8 cellular contexts compared by ENCODE assay signal in genomic region chr11:65290448-65291165, GRCh38. TPM values are rescaled to one million over a fixed set of nuclear protein-coding genes. Genes with fewer than 3 reads are reported as not detected.
DNase-seq lines count a peak whose midpoint lies in the region; TF ChIP-seq lines count a peak whose summit lies in the region.

No MANE protein-coding gene starts in this region.

- H3F3A ChIP-seq in PC-9 (ENCODE audit: insufficient read depth, low read depth), result peaks cover 31% of the 10 kb centered on the region

- peaks cover 34% of the 10 kb centered on the region for H3K4me1 ChIP-seq in PC-9 (replicated peaks; ENCODE audit: insufficient read depth)

- H3K27me3 Mint-ChIP-seq in nephron (ENCODE audit: low read depth), result no peaks in the 10 kb centered on the region
- H3K27me3 Mint-ChIP-seq in activated naive CD4-positive, alpha-beta T cell treated with anti-CD3 and anti-CD28 coated beads for 36 hours (ENCODE audit: low read depth), result no peaks in the 10 kb centered on the region

- 0 out of 2 replicates have a peak, but pooled peaks cover 4% of the 10 kb centered on the region for H3K79me2 ChIP-seq in PC-9 (ENCODE audit: low read depth)

- peak overlapping the region; percentile 82 for H3K4me2 ChIP-seq in PC-9

- peak overlapping the region in 2 of 3 experiments; percentile 56 to 72 for H3K4me3 Mint-ChIP-seq in nephron
- no peak overlapping the region for H3K4me3 Mint-ChIP-seq in activated naive CD4-positive, alpha-beta T cell treated with anti-CD3 and anti-CD28 coated beads for 36 hours

- H3K27ac ChIP-seq in PC-9, result peak overlapping the region; percentile 92

- no peak overlapping the region for H2AFZ ChIP-seq in PC-9

- no peaks in the 10 kb centered on the region for H4K20me1 ChIP-seq in PC-9 (ENCODE audit: insufficient read depth)

- no peak overlapping the region for H3K4me3 ChIP-seq in PC-9

- no TSS peak for BruUV-seq in PC-9 (replicated peaks; lab: Mats Ljungman, UMichigan)

- TF ChIP-seq CTCF in GM20000 (IDR thresholded peaks at IDR 0.05; ENCODE audit: extremely low read depth, missing control alignments) (no peak), PC-9 (conservative IDR thresholded peaks at IDR 0.05) (no peak), nephron (IDR thresholded peaks at IDR 0.05; ENCODE audit: unreplicated experiment in 3 of 3) (no peak)

- H3K9me3 ChIP-seq in PC-9 (ENCODE audit: insufficient read depth, low read depth), result no peaks in the 10 kb centered on the region

- H3K36me3 Mint-ChIP-seq in nephron (ENCODE audit: low read depth), result peaks cover 65% of the 10 kb centered on the region
- peaks cover 66% of the 10 kb centered on the region for H3K36me3 Mint-ChIP-seq in activated naive CD4-positive, alpha-beta T cell treated with anti-CD3 and anti-CD28 coated beads for 36 hours (ENCODE audit: low read depth)

- POLR2A ChIA-PET in PC-9 (lab: Charles Lee; ENCODE audit: unreplicated experiment), result interaction anchor here (0.7 to 1.1 kb wide), 2 partner anchors 27 to 43 kb away, joined by 6 to 10 read pairs; partner anchors contain the start of gene DPF2

- CTCF ChIA-PET in PC-9 (lab: Charles Lee), result interaction anchor here (0.7 to 0.9 kb wide), 2 partner anchors 15 to 39 kb away, joined by 3 to 9 read pairs; no protein-coding TSS in a partner anchor
- CTCF ChIA-PET in activated naive CD4-positive, alpha-beta T cell treated with anti-CD3 and anti-CD28 coated beads for 36 hours (lab: Charles Lee), result interaction anchor here (0.6 to 1.4 kb wide), 4 partner anchors 12 to 40 kb away, joined by 3 to 4 read pairs (median 3); no protein-coding TSS in a partner anchor

- peak overlapping the region; percentile 97 to 99 (median 98) for H3K27ac Mint-ChIP-seq in nephron
- no peak overlapping the region for H3K27ac Mint-ChIP-seq in activated naive CD4-positive, alpha-beta T cell treated with anti-CD3 and anti-CD28 coated beads for 36 hours

- H3K36me3 ChIP-seq in PC-9 (ENCODE audit: low read depth), result peaks cover 26% of the 10 kb centered on the region; the same call in 1 of the 2 replicates

- no peaks in the 10 kb centered on the region for H3K27me3 ChIP-seq in PC-9 (ENCODE audit: insufficient read depth, low read depth)

- H3K9me2 ChIP-seq in PC-9 (ENCODE audit: insufficient read depth), result no peaks in the 10 kb centered on the region

- peaks cover 58% of the 10 kb centered on the region for H3K4me1 Mint-ChIP-seq in nephron
- no peaks in the 10 kb centered on the region for H3K4me1 Mint-ChIP-seq in activated naive CD4-positive, alpha-beta T cell treated with anti-CD3 and anti-CD28 coated beads for 36 hours (ENCODE audit: low read depth)

- intact Hi-C loops in PC-9 (cut with micrococcal nuclease; ENCODE audit: unreplicated experiment), result loop anchor here (1.0 to 2.0 kb wide), 2 partner anchors 10 to 14 kb away; no protein-coding TSS in a partner anchor
- intact Hi-C loops in activated naive CD4-positive, alpha-beta T cell treated with anti-CD3 and anti-CD28 coated beads for 36 hours (cut with micrococcal nuclease), result no loop called here

- peak; percentile 60 for DNase-seq in GM20000 (ENCODE audit: low spot score)
- DNase-seq in PC-9, result peak; percentile 32 to 52
- peak; percentile 52 for DNase-seq in epidermal melanocyte (ENCODE audit: insufficient read length, low spot score)
- DNase-seq in activated effector memory CD4-positive, alpha-beta T cell treated with anti-CD3 and anti-CD28 coated beads, Interleukin-2, amount 50 U/mL, for 16 hours, result no peak
- no peak for DNase-seq in stimulated activated CD4-positive, alpha-beta T cell treated with anti-CD3 and anti-CD28 coated beads, Interleukin-2, amount 100 ng/mL, for 48 hours
- DNase-seq in activated naive CD4-positive, alpha-beta T cell treated with anti-CD3 and anti-CD28 coated beads for 36 hours, result no peak
- DNase-seq in DMS114 treated with DMSO at 0.1 percent for 48 hours (lab: John Stamatoyannopoulos, UW; ENCODE audit: unreplicated experiment), result no peak

- H3K9me3 Mint-ChIP-seq in nephron, result no peaks in the 10 kb centered on the region
- no peaks in the 10 kb centered on the region for H3K9me3 Mint-ChIP-seq in activated naive CD4-positive, alpha-beta T cell treated with anti-CD3 and anti-CD28 coated beads for 36 hours

RNA-seq across cellular contexts. Expression of gene CDC42EP2, which starts 24.1 kb away (rescaled TPM):
- 17.8 and 20.8 TPM in 2 replicates for total RNA-seq in PC-9 (2021)
- total RNA-seq in activated naive CD4-positive, alpha-beta T cell treated with anti-CD3 and anti-CD28 coated beads for 36 hours, result 1 to 10 TPM in 1 of 2 experiments, under 1 TPM in 1; 0.57 to 1.5 TPM

RNA-seq across cellular contexts. Expression of gene POLA2, which starts 28.8 kb away (rescaled TPM):
- 37.1 and 39.3 TPM in 2 replicates for total RNA-seq in PC-9 (2021)
- total RNA-seq in activated naive CD4-positive, alpha-beta T cell treated with anti-CD3 and anti-CD28 coated beads for 36 hours, result 10 to 100 TPM; 65.1 to 67.0 TPM

RNA-seq across cellular contexts. Expression of gene DPF2, which starts 43.0 kb away (rescaled TPM):
- total RNA-seq in PC-9 (2021), result 75.6 and 80.6 TPM in 2 replicates
- 10 to 100 TPM; 61.3 to 63.0 TPM for total RNA-seq in activated naive CD4-positive, alpha-beta T cell treated with anti-CD3 and anti-CD28 coated beads for 36 hours

Comparison
In these comparisons a context has a peak if more than half of its experiments do, and no peak if none do; other contexts are left out.
1. DNase-seq: peak in GM20000 (single experiment), PC-9 (2 of 2) and epidermal melanocyte (single experiment); none in activated effector memory CD4-positive, alpha-beta T cell treated with anti-CD3 and anti-CD28 coated beads, Interleukin-2, amount 50 U/mL, for 16 hours (single experiment), stimulated activated CD4-positive, alpha-beta T cell treated with anti-CD3 and anti-CD28 coated beads, Interleukin-2, amount 100 ng/mL, for 48 hours (0 of 2), activated naive CD4-positive, alpha-beta T cell treated with anti-CD3 and anti-CD28 coated beads for 36 hours (single experiment) and DMS114 treated with DMSO at 0.1 percent for 48 hours (single experiment).